In the genomic region with DNA sequence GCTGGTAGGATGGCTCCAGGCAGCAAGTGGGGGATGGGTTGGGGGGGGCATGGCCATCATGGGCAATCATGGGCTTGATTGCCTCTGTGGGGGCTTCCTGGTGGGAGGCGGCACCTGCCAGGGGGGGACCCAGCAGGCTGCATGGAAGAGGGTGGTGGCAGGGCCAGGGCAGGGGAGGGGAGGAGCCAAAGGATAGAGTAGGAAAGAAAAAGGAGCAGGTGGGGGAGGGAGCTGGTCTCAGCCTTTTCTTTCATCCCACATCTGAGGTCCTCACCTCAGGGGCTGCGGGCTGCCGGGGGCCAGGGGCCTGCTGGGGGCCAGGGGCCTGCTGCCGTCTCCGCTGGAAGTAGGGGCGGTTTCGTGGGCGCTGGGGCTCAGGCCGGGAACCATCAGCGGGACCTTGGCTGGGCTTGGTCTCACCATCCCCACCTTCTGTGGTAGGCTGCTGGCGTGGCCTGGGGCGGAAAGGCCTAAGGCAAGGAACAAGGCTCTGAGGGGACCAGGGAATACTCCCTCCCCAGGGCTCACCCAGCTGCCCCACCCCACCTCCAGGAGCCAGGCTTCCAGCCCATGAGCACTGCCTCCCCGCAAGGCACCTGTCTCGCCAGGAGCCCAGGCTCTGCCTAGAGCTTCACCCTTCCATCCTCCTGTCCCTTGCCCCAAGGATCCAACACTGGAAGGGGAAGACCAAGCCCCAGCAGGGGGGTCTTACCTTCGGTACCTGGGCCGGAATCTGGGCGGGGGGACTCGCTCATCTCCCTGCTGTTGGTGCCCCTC, we compare ENCODE assay signal across 16 cellular contexts. TPM values are rescaled to one million over a fixed set of nuclear protein-coding genes. Genes with fewer than 3 reads are reported as not detected.
A peak's percentile ranks its signal among the peaks of the same experiment; 100 is the strongest.
DNase-seq lines count a peak whose midpoint lies in the region; ATAC-seq and TF ChIP-seq lines count a peak whose summit lies in the region.
"Had no signal": no experiment of that assay in that cellular context is flagged by ENCODE, and none has a peak within 500 bp of the region (broad histone marks: within the 10 kb centered on the region; RNA-seq: fewer than 3 reads in every experiment).

No MANE protein-coding gene starts in this region.

- no peak overlapping the region for H3K4me3 Mint-ChIP-seq in neural progenitor cell
- no peak overlapping the region for H3K4me3 Mint-ChIP-seq in activated CD4-positive, alpha-beta T cell treated with anti-CD3 and anti-CD28 coated beads for 36 hours

- H3K4me2 ChIP-seq in neuronal stem cell (ENCODE audit: insufficient read depth, low read length, poor library complexity, severe bottlenecking), result no peak overlapping the region
- no peak overlapping the region for H3K4me2 ChIP-seq in neural progenitor cell

- H2BK5ac ChIP-seq in neuronal stem cell (ENCODE audit: low read length), result no peak overlapping the region

- intact Hi-C loops in heart right ventricle (cut with DNase I), result loop anchor here in 4 of 10 donors (10.0 kb wide), 2 partner anchors 235 to 245 kb away; a partner anchor contains a TSS
- intact Hi-C loops in activated CD4-positive, alpha-beta T cell treated with anti-CD3 and anti-CD28 coated beads for 36 hours (cut with DNase I, micrococcal nuclease), result loop anchor here in 1 of 2 experiments (10.0 kb wide), 1 partner anchor 155 kb away; no protein-coding TSS in a partner anchor

- H3K4ac ChIP-seq in neuronal stem cell (ENCODE audit: low read length), result no peak overlapping the region

- WGBS in heart right ventricle, 2 donors, result 73 to 79% methylated on average over 13 to 18 of the region's 18 CpGs
- no CpG with 5 or more reads among the region's 18 CpGs for WGBS in neuronal stem cell (ENCODE audit: extremely low coverage in 2 of 2, insufficient read length in 2 of 2, insufficient replicate concordance in 1 of 2), 2 donors

- peaks cover 1% of the 10 kb centered on the region for H3K36me3 Mint-ChIP-seq in neural progenitor cell
- no peaks in the 10 kb centered on the region for H3K36me3 Mint-ChIP-seq in activated CD4-positive, alpha-beta T cell treated with anti-CD3 and anti-CD28 coated beads for 36 hours (ENCODE audit: low read depth)

- H3K9me3 ChIP-seq in HEK293 (ENCODE audit: control insufficient read depth, insufficient read depth, low read depth, low read length) (no peaks in the 10 kb centered on the region), heart right ventricle (no peaks in the 10 kb centered on the region), neuronal stem cell (replicated peaks in 1 of 2; ENCODE audit: control insufficient read depth in 2 of 2, insufficient read depth in 1 of 2, low read depth in 1 of 2, low read length in 2 of 2) (no peaks in the 10 kb centered on the region), neural progenitor cell (ENCODE audit: low read depth) (no peaks in the 10 kb centered on the region)
- H3K9me3 ChIP-seq: SJCRH30 had no signal

- POLR2A ChIA-PET in HEK293 (lab: Yijun Ruan, JAX), result no interaction called here
- POLR2A ChIA-PET in activated CD4-positive, alpha-beta T cell treated with anti-CD3 and anti-CD28 coated beads for 36 hours (lab: Charles Lee), result no interaction called here

- H3K4me1 ChIP-seq in HEK293 (ENCODE audit: control insufficient read depth, insufficient read depth, low read length) (no peaks in the 10 kb centered on the region; the same call in 1 of the 2 replicates), heart right ventricle (peaks cover 12 to 67% (median 39%) of the 10 kb centered on the region in 9 donors), neuronal stem cell (ENCODE audit: control insufficient read depth in 2 of 2, insufficient read depth in 1 of 2, low read depth in 1 of 2, low read length in 2 of 2) (peaks cover 2 to 16% of the 10 kb centered on the region in 2 donors), neural progenitor cell (peaks cover 7% of the 10 kb centered on the region)
- H3K4me1 ChIP-seq: SJCRH30 had no signal

- no peak overlapping the region for H2BK12ac ChIP-seq in neuronal stem cell (ENCODE audit: low read length)

- TF ChIP-seq CTCF in HEK293 (tag by site-specific recombination; IDR thresholded peaks at IDR 0.05) (no peak), heart right ventricle (IDR thresholded peaks at IDR 0.05) (no peak), neural progenitor cell (IDR thresholded peaks at IDR 0.05) (no peak)

- no peak overlapping the region for H2AK5ac ChIP-seq in neuronal stem cell (ENCODE audit: low read depth, low read length)

- peaks cover 2% of the 10 kb centered on the region for H3K79me1 ChIP-seq in neuronal stem cell (ENCODE audit: low read depth, low read length)

- peak overlapping the region; percentile 58 for H2BK15ac ChIP-seq in neuronal stem cell (ENCODE audit: low read length)

- H3K27me3 ChIP-seq in heart right ventricle (peaks cover 0 to 67% (median 33%) of the 10 kb centered on the region in 7 donors), neuronal stem cell (ENCODE audit: control insufficient read depth in 3 of 3, insufficient read depth in 3 of 3, low read depth in 1 of 3, low read length in 3 of 3) (peaks cover 0 to 28% (median 23%) of the 10 kb centered on the region in 3 experiments), neural progenitor cell (peaks cover 39% of the 10 kb centered on the region)
- H3K27me3 ChIP-seq: SJCRH30 had no signal

- H4K8ac ChIP-seq in neuronal stem cell (ENCODE audit: low read depth, low read length), result no peak overlapping the region

- H4K91ac ChIP-seq in neuronal stem cell (ENCODE audit: low read depth, low read length, poor library complexity), result no peak overlapping the region

- no peak overlapping the region for H3K14ac ChIP-seq in neuronal stem cell (ENCODE audit: low read length)

- H3K36me3 ChIP-seq in HEK293 (ENCODE audit: control insufficient read depth in 2 of 2, insufficient read depth in 1 of 2, low read length in 2 of 2) (no peaks in the 10 kb centered on the region), heart right ventricle (peaks cover 0 to 34% (median 7%) of the 10 kb centered on the region in 9 donors), neuronal stem cell (replicated peaks in 1 of 2; ENCODE audit: control insufficient read depth in 2 of 2, insufficient read depth in 2 of 2, low read length in 2 of 2) (peaks cover 2 to 7% of the 10 kb centered on the region in 2 donors), neural progenitor cell (no peaks in the 10 kb centered on the region)
- H3K36me3 ChIP-seq: SJCRH30 had no signal

- H3K27me3 Mint-ChIP-seq in neural progenitor cell (ENCODE audit: insufficient read depth, low read depth), result peaks cover 12% of the 10 kb centered on the region
- H3K27me3 Mint-ChIP-seq in activated CD4-positive, alpha-beta T cell treated with anti-CD3 and anti-CD28 coated beads for 36 hours, result peaks cover 10% of the 10 kb centered on the region

- no peak overlapping the region for H2AFZ ChIP-seq in neuronal stem cell (ENCODE audit: low read length)
- H2AFZ ChIP-seq in neural progenitor cell (replicated peaks), result no peak overlapping the region

- DNase-seq in AG20443 (ENCODE audit: low spot score) (peak; percentile 4), heart right ventricle (no peak), neuronal stem cell (ENCODE audit: low spot score) (no peak), neural progenitor cell (ENCODE audit: low spot score) (no peak), ecto neural progenitor cell (ENCODE audit: low spot score) (no peak)
- DNase-seq in activated CD4-positive, alpha-beta T cell treated with anti-CD3 and anti-CD28 coated beads for 36 hours, result no peak
- DNase-seq: NCI-H1417 treated with DMSO at 0.1 percent for 48 hours, NCI-H1930, NCI-H446 treated with DMSO at 0.1 percent for 48 hours, NCI-H774, RPMI8226, SJCRH30 had no signal

- H3K9ac ChIP-seq in neuronal stem cell (ENCODE audit: low read depth, low read length, poor library complexity) (no peak overlapping the region), neural progenitor cell (no peak overlapping the region)

- H3K18ac ChIP-seq in neuronal stem cell (ENCODE audit: low read length), result peak overlapping the region; percentile 57

- no peak overlapping the region for H3K27ac Mint-ChIP-seq in neural progenitor cell
- no peak overlapping the region for H3K27ac Mint-ChIP-seq in activated CD4-positive, alpha-beta T cell treated with anti-CD3 and anti-CD28 coated beads for 36 hours

- H3K23ac ChIP-seq in neuronal stem cell (ENCODE audit: low read depth, low read length, poor library complexity), result no peak overlapping the region

- peaks cover 5% of the 10 kb centered on the region for H4K20me1 ChIP-seq in neural progenitor cell (ENCODE audit: low read depth)

- H3K27ac ChIP-seq in HEK293 (ENCODE audit: extremely low read depth, low read depth, low read length) (no peak overlapping the region), heart right ventricle (peak overlapping the region in 5 of 10 donors; percentile 15 to 48 (median 38)), neuronal stem cell (replicated peaks; ENCODE audit: low read length) (no peak overlapping the region), neural progenitor cell (no peak overlapping the region)
- H3K27ac ChIP-seq: C4-2B, SJCRH30 had no signal

- no peaks in the 10 kb centered on the region for H3K79me2 ChIP-seq in neural progenitor cell (ENCODE audit: low read depth)

- peaks cover 11% of the 10 kb centered on the region for H3K4me1 Mint-ChIP-seq in neural progenitor cell
- peaks cover 7% of the 10 kb centered on the region for H3K4me1 Mint-ChIP-seq in activated CD4-positive, alpha-beta T cell treated with anti-CD3 and anti-CD28 coated beads for 36 hours

- peaks cover 15% of the 10 kb centered on the region for H3F3A ChIP-seq in neural progenitor cell (ENCODE audit: low read depth)

- no peak overlapping the region for H2BK120ac ChIP-seq in neuronal stem cell (ENCODE audit: low read depth, low read length)

- H3K9me3 Mint-ChIP-seq in neural progenitor cell, result peaks cover 2% of the 10 kb centered on the region
- H3K9me3 Mint-ChIP-seq in activated CD4-positive, alpha-beta T cell treated with anti-CD3 and anti-CD28 coated beads for 36 hours (ENCODE audit: low read depth), result no peaks in the 10 kb centered on the region

- H3K4me3 ChIP-seq in HEK293 (ENCODE audit: low read depth, low read length), result no peak overlapping the region
- no peak overlapping the region for H3K4me3 ChIP-seq in heart right ventricle
- no peak overlapping the region for H3K4me3 ChIP-seq in neuronal stem cell (ENCODE audit: low read length in 2 of 2)
- no peak overlapping the region for H3K4me3 ChIP-seq in neural progenitor cell
- H3K4me3 ChIP-seq: SJCRH30 had no signal

- ATAC-seq in heart right ventricle (peak; percentile 2 to 34 (median 20)), HG03442 (IDR thresholded peaks at IDR 0.05; ENCODE audit: unreplicated experiment) (no peak)
- no peak for ATAC-seq in activated CD4-positive, alpha-beta T cell treated with anti-CD3 and anti-CD28 coated beads for 36 hours

- CTCF ChIA-PET in HEK293 (lab: Yijun Ruan, JAX), result interaction anchor here (0.6 to 1.1 kb wide), 2 partner anchors 9 to 759 kb away, joined by 3 read pairs; no protein-coding TSS in a partner anchor
- CTCF ChIA-PET in activated CD4-positive, alpha-beta T cell treated with anti-CD3 and anti-CD28 coated beads for 36 hours (lab: Charles Lee), result no interaction called here

RNA-seq across cellular contexts. Expression of a gene that starts 5.0 kb away (rescaled TPM):
- total RNA-seq in heart right ventricle (1 to 10 TPM in 7 of 10 donors, under 1 TPM in 3; 0.42 to 1.9 (median 1.2) TPM), neural progenitor cell (ENCODE audit: low replicate concordance) (2.7 and 9.1 TPM in 2 replicates)
- polyA plus RNA-seq in heart right ventricle, result 1 to 10 TPM in 1 of 2 donors, under 1 TPM in 1; 0.49 to 2.6 TPM
- polyA plus RNA-seq in neuronal stem cell (2013, experiment 1 of 2), result 7.6 TPM
- 7.5 TPM for polyA plus RNA-seq in neuronal stem cell (2013, experiment 2 of 2)
- total RNA-seq in activated CD4-positive, alpha-beta T cell treated with anti-CD3 and anti-CD28 coated beads for 36 hours, result under 1 TPM; 0.34 to 0.67 TPM
- total RNA-seq: SJCRH30 had no signal

RNA-seq across cellular contexts. Expression of a gene that starts 7.9 kb away (rescaled TPM):
- 100 to 1,000 TPM in 9 of 10 donors, 10 to 100 TPM in 1; 98.1 to 186 (median 177) TPM for total RNA-seq in heart right ventricle
- 100 to 1,000 TPM in 1 of 2 donors, 10 to 100 TPM in 1; 41.8 to 140 TPM for polyA plus RNA-seq in heart right ventricle
- 3.6 TPM for polyA plus RNA-seq in neuronal stem cell (2013, experiment 1 of 2)
- 3.5 TPM for polyA plus RNA-seq in neuronal stem cell (2013, experiment 2 of 2)
- total RNA-seq in neural progenitor cell (ENCODE audit: low replicate concordance), result 1.7 and 7.3 TPM in 2 replicates
- total RNA-seq in activated CD4-positive, alpha-beta T cell treated with anti-CD3 and anti-CD28 coated beads for 36 hours, result under 1 TPM; 0.16 to 0.25 TPM

RNA-seq across cellular contexts. Expression of a gene that starts 18.0 kb away (rescaled TPM):
- total RNA-seq in heart right ventricle (100 to 1,000 TPM; 197 to 444 (median 248) TPM), neural progenitor cell (ENCODE audit: low replicate concordance) (251 and 370 TPM in 2 replicates)
- polyA plus RNA-seq in heart right ventricle, result 100 to 1,000 TPM; 457 to 716 TPM
- polyA plus RNA-seq in neuronal stem cell (2013, experiment 1 of 2), result 383 TPM
- 383 TPM for polyA plus RNA-seq in neuronal stem cell (2013, experiment 2 of 2)
- total RNA-seq in activated CD4-positive, alpha-beta T cell treated with anti-CD3 and anti-CD28 coated beads for 36 hours, result 100 to 1,000 TPM; 780 to 934 TPM

RNA-seq across cellular contexts. Expression of a gene that starts 25.7 kb away (rescaled TPM):
- total RNA-seq in heart right ventricle (10 to 100 TPM; 49.1 to 81.1 (median 57.4) TPM), neural progenitor cell (ENCODE audit: low replicate concordance) (20.5 and 41.8 TPM in 2 replicates)
- 100 to 1,000 TPM; 103 to 105 TPM for polyA plus RNA-seq in heart right ventricle
- 38.8 TPM for polyA plus RNA-seq in neuronal stem cell (2013, experiment 1 of 2)
- 39.5 TPM for polyA plus RNA-seq in neuronal stem cell (2013, experiment 2 of 2)
- 10 to 100 TPM; 31.3 to 56.1 TPM for total RNA-seq in activated CD4-positive, alpha-beta T cell treated with anti-CD3 and anti-CD28 coated beads for 36 hours

RNA-seq across cellular contexts. Expression of a gene that starts 27.2 kb away (rescaled TPM):
- total RNA-seq in heart right ventricle, result 1 to 10 TPM in 3 of 10 donors, under 1 TPM in 7; 0.39 to 2.5 (median 0.80) TPM
- 1 to 10 TPM; 1.3 to 1.6 TPM for polyA plus RNA-seq in heart right ventricle
- polyA plus RNA-seq in neuronal stem cell (2013, experiment 1 of 2), result 0.10 TPM
- polyA plus RNA-seq in neuronal stem cell (2013, experiment 2 of 2), result 0.11 TPM
- 0.32 and 1.3 TPM in 2 replicates for total RNA-seq in neural progenitor cell (ENCODE audit: low replicate concordance)
- under 1 TPM; 0.53 to 0.72 TPM for total RNA-seq in activated CD4-positive, alpha-beta T cell treated with anti-CD3 and anti-CD28 coated beads for 36 hours
- total RNA-seq: A673 had no signal

Comparison
In these comparisons a context has a peak if more than half of its experiments do, and no peak if none do; other contexts are left out.
1. ATAC-seq: peak in heart right ventricle (8 of 8); none in activated CD4-positive, alpha-beta T cell treated with anti-CD3 and anti-CD28 coated beads for 36 hours (single experiment) and HG03442 (single experiment).
2. RNA of a gene that starts 7.9 kb away (total RNA-seq): 98.1 to 186 TPM in heart right ventricle; 1.7 to 7.3 TPM in neural progenitor cell and 0.16 to 0.25 TPM in activated CD4-positive, alpha-beta T cell treated with anti-CD3 and anti-CD28 coated beads for 36 hours; every median in the first group is over 10 times any median in the second.